8 cellular contexts compared by ENCODE assay signal in the genomic region with DNA sequence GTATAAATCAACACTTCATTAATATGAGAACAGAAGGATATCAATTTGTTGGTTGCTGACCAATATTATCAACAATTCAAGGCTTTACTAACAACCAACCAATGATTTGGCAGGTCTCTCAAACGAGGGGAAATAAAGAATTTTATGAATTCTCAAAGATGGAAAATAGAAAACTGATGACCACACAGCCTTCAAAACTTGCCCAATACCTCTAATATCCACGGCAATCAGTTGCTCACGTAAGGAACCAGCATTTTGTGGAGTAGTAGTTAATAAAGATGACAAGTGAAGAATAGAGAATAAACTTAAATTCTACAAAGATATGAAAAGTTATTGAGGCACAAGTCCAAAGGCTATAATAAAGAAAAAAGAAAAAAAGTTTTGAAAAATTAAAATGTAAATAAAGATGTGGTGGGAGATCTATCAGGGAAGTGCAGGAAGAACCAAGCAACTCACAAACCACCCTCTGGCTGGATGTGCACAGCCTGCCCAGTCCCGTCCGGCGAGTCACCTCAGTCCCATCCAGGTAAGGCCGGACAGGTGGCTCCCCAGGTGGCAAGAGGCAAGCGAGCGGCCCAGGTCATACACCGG. TPM values are rescaled to one million over a fixed set of nuclear protein-coding genes. Genes with fewer than 3 reads are reported as not detected.
A peak's percentile ranks its signal among the peaks of the same experiment; 100 is the strongest.
DNase-seq lines count a peak whose midpoint lies in the region; ATAC-seq and TF ChIP-seq lines count a peak whose summit lies in the region.

No MANE protein-coding gene starts in this region.

- H3K36me3 ChIP-seq in iPS-20b (ENCODE audit: insufficient read depth, low read depth, low read length) (no peaks in the 10 kb centered on the region), suprapubic skin (no peaks in the 10 kb centered on the region)

- no peaks in the 10 kb centered on the region for H3K27me3 Mint-ChIP-seq in activated CD4-positive, alpha-beta T cell treated with anti-CD3 and anti-CD28 coated beads, Interleukin-2, amount 10 ng/mL, durations not matched to agents 24 days and 14 days

- no peak for TF ChIP-seq POLR2A in suprapubic skin (IDR thresholded peaks at IDR 0.05)

- H3K4me1 Mint-ChIP-seq in activated CD4-positive, alpha-beta T cell treated with anti-CD3 and anti-CD28 coated beads, Interleukin-2, amount 10 ng/mL, durations not matched to agents 24 days and 14 days = peaks cover 10% of the 10 kb centered on the region

- H3K27me3 ChIP-seq in iPS-20b (ENCODE audit: insufficient read depth, low read length) = no peaks in the 10 kb centered on the region
- H3K27me3 ChIP-seq in suprapubic skin = no peaks in the 10 kb centered on the region

- ATAC-seq in activated naive CD4-positive, alpha-beta T cell treated with anti-CD3 and anti-CD28 coated beads, Interleukin-2, amount 50 U/mL, for 72 hours = no peak
- ATAC-seq in HG03442 (IDR thresholded peaks at IDR 0.05; ENCODE audit: unreplicated experiment) = no peak

- no peaks in the 10 kb centered on the region for H3K4me1 ChIP-seq in iPS-20b (ENCODE audit: insufficient read depth, low read length)
- H3K4me1 ChIP-seq in suprapubic skin = peaks cover 16% of the 10 kb centered on the region

- intact Hi-C loops in activated CD4-positive, alpha-beta T cell treated with anti-CD3 and anti-CD28 coated beads, Interleukin-2, amount 10 ng/mL, durations not matched to agents 24 days and 14 days (cut with micrococcal nuclease) = loop anchor here (1.0 to 5.0 kb wide), 6 partner anchors 46 to 486 kb away; a partner anchor contains a TSS

- peak overlapping the region; percentile 53 for H3K27ac Mint-ChIP-seq in activated CD4-positive, alpha-beta T cell treated with anti-CD3 and anti-CD28 coated beads, Interleukin-2, amount 10 ng/mL, durations not matched to agents 24 days and 14 days
- H3K27ac Mint-ChIP-seq in activated naive CD4-positive, alpha-beta T cell treated with anti-CD3 and anti-CD28 coated beads, Interleukin-2, amount 50 U/mL, for 72 hours = peak overlapping the region; percentile 55 to 77

- TF ChIP-seq EP300 in suprapubic skin (IDR thresholded peaks at IDR 0.05) = no peak

- 11% methylated on average over 10 of the region's 10 CpGs for WGBS in suprapubic skin

- no peak for DNase-seq in activated CD4-positive, alpha-beta T cell treated with anti-CD3 and anti-CD28 coated beads, Interleukin-2, amount 10 ng/mL, durations not matched to agents 24 days and 14 days
- no peak for DNase-seq in activated CD4-positive, alpha-beta T cell treated with anti-CD3 and anti-CD28 coated beads, Interleukin-2, amount 50 U/mL, for 4 hours
- DNase-seq in activated naive CD4-positive, alpha-beta T cell treated with anti-CD3 and anti-CD28 coated beads, Interleukin-2, amount 50 U/mL, for 72 hours (ENCODE audit: low spot score in 2 of 2) = no peak
- no peak for DNase-seq in suprapubic skin (ENCODE audit: low spot score in 2 of 2)
- no peak for DNase-seq in NCI-H187 treated with DMSO at 0.1 percent for 48 hours (lab: John Stamatoyannopoulos, UW)
- DNase-seq in GM10248 (ENCODE audit: extremely low spot score) = no peak

- H3K27ac ChIP-seq in iPS-20b (ENCODE audit: low read length) (no peak overlapping the region), suprapubic skin (peak overlapping the region; percentile 83)

- H3K4me3 Mint-ChIP-seq in activated CD4-positive, alpha-beta T cell treated with anti-CD3 and anti-CD28 coated beads, Interleukin-2, amount 10 ng/mL, durations not matched to agents 24 days and 14 days = peak overlapping the region; percentile 95

- H3K36me3 Mint-ChIP-seq in activated CD4-positive, alpha-beta T cell treated with anti-CD3 and anti-CD28 coated beads, Interleukin-2, amount 10 ng/mL, durations not matched to agents 24 days and 14 days (ENCODE audit: low read depth) = peaks cover 2% of the 10 kb centered on the region
- no peaks in the 10 kb centered on the region for H3K36me3 Mint-ChIP-seq in activated naive CD4-positive, alpha-beta T cell treated with anti-CD3 and anti-CD28 coated beads, Interleukin-2, amount 50 U/mL, for 72 hours

- H3K9me3 Mint-ChIP-seq in activated CD4-positive, alpha-beta T cell treated with anti-CD3 and anti-CD28 coated beads, Interleukin-2, amount 10 ng/mL, durations not matched to agents 24 days and 14 days = no peaks in the 10 kb centered on the region
- H3K9me3 Mint-ChIP-seq in activated naive CD4-positive, alpha-beta T cell treated with anti-CD3 and anti-CD28 coated beads, Interleukin-2, amount 50 U/mL, for 72 hours = no peaks in the 10 kb centered on the region

- H3K9me3 ChIP-seq in iPS-20b (ENCODE audit: insufficient read depth, low read depth, low read length) (no peaks in the 10 kb centered on the region), suprapubic skin (no peaks in the 10 kb centered on the region)

- TF ChIP-seq CTCF in suprapubic skin (IDR thresholded peaks at IDR 0.05) (no peak), GM10248 (IDR thresholded peaks at IDR 0.05; ENCODE audit: control extremely low read depth, extremely low read depth, low read depth, missing control alignments) (no peak)

- CTCF ChIA-PET in GM10248 (lab: Yijun Ruan, JAX) = no interaction called here

- H3K4me3 ChIP-seq in iPS-20b (ENCODE audit: low read length) (peak overlapping the region; percentile 77), suprapubic skin (peak overlapping the region; percentile 72)

- POLR2A ChIA-PET in GM10248 (lab: Yijun Ruan, JAX) = no interaction called here

- H3K9ac ChIP-seq in iPS-20b (ENCODE audit: low read depth, low read length) = peak overlapping the region; percentile 71; the same call in 1 of the 2 replicates

RNA-seq across cellular contexts. Expression of a gene that starts 0.8 kb away (rescaled TPM):
- 17.0 and 17.7 TPM in 2 replicates for total RNA-seq in activated CD4-positive, alpha-beta T cell treated with anti-CD3 and anti-CD28 coated beads, Interleukin-2, amount 10 ng/mL, durations not matched to agents 24 days and 14 days
- total RNA-seq in activated naive CD4-positive, alpha-beta T cell treated with anti-CD3 and anti-CD28 coated beads, Interleukin-2, amount 50 U/mL, for 72 hours = 10 to 100 TPM; 11.4 to 14.5 TPM
- total RNA-seq in suprapubic skin = 10 to 100 TPM; 18.0 to 51.0 (median 20.7) TPM
